12 cellular contexts compared by ENCODE assay signal in genomic region chr11:93000511-93001476, GRCh38. TPM values are rescaled to one million over a fixed set of nuclear protein-coding genes. Genes with fewer than 3 reads are reported as not detected.
DNase-seq lines count a peak whose midpoint lies in the region; TF ChIP-seq lines count a peak whose summit lies in the region.
"Had no signal": no experiment of that assay in that cellular context is flagged by ENCODE, and none has a peak within 500 bp of the region (broad histone marks: within the 10 kb centered on the region; RNA-seq: fewer than 3 reads in every experiment).

No MANE protein-coding gene starts in this region.

- TF ChIP-seq RAD21 in SK-N-SH (IDR thresholded peaks at IDR 0.05; ENCODE audit: low read length): no peak

- H3K36me3 ChIP-seq in SK-N-SH (replicated peaks in 1 of 2; ENCODE audit: control insufficient read depth in 1 of 2, insufficient read depth in 2 of 2, low read length in 1 of 2): no peaks in the 10 kb centered on the region
- no peaks in the 10 kb centered on the region for H3K36me3 ChIP-seq in skeletal muscle satellite cell (ENCODE audit: insufficient read depth, low read length)
- H3K36me3 ChIP-seq: left lung had no signal

- H3K9me3 ChIP-seq in SK-N-SH (no peaks in the 10 kb centered on the region), skeletal muscle satellite cell (replicated peaks; ENCODE audit: low read length) (no peaks in the 10 kb centered on the region)
- H3K9me3 ChIP-seq: psoas muscle had no signal

- peak; percentile 22 to 72; a peak in 2 of 4 replicates for TF ChIP-seq EP300 in SK-N-SH (IDR thresholded peaks at IDR 0.05; ENCODE audit: borderline replicate concordance in 1 of 2, low read depth in 1 of 2, low read length in 1 of 2)

- H3K4me1 ChIP-seq in SK-N-SH (ENCODE audit: control insufficient read depth in 1 of 2, insufficient read depth in 2 of 2, low read depth in 1 of 2, low read length in 1 of 2) (peaks cover 6% of the 10 kb centered on the region in 2 experiments; a peak in 2 of 4 replicates), skeletal muscle satellite cell (ENCODE audit: control insufficient read depth, insufficient read depth, low read length) (peaks cover 27% of the 10 kb centered on the region)
- H3K4me1 ChIP-seq: left lung, psoas muscle had no signal

- no peaks in the 10 kb centered on the region for H3K79me2 ChIP-seq in SK-N-SH (ENCODE audit: insufficient read depth)

- CTCF ChIA-PET in SK-N-SH (lab: Yijun Ruan, JAX): interaction anchor here (1.7 kb wide), 1 partner anchor 59 kb away, joined by 5 read pairs; no protein-coding TSS in a partner anchor

- peak; percentile 89 for DNase-seq in HCEC 1CT
- DNase-seq in SK-N-SH: peak; percentile 50
- DNase-seq in fibroblast of mammary gland (ENCODE audit: low read depth): peak; percentile 79
- DNase-seq in DMS153 (lab: John Stamatoyannopoulos, UW): no peak
- no peak for DNase-seq in CD1c-positive myeloid dendritic cell (ENCODE audit: extremely low spot score)
- DNase-seq in cortex of kidney (lab: John Stamatoyannopoulos, UW): no peak
- DNase-seq: effector memory CD4-positive, alpha-beta T cell; Karpas-422; left lung; psoas muscle had no signal

- POLR2A ChIA-PET in SK-N-SH (lab: Yijun Ruan, JAX): no interaction called here

- peak overlapping the region; percentile 40; the same call in 1 of the 2 replicates for H2AFZ ChIP-seq in SK-N-SH (ENCODE audit: low read depth)

- no peak overlapping the region for H3K4me3 ChIP-seq in SK-N-SH (ENCODE audit: low read depth in 2 of 2, low read length in 1 of 2)
- H3K4me3 ChIP-seq in fibroblast of mammary gland (ENCODE audit: control insufficient read depth, low read depth, low read length): no peak overlapping the region
- H3K4me3 ChIP-seq in skeletal muscle satellite cell (ENCODE audit: low read length): no peak overlapping the region
- H3K4me3 ChIP-seq: left lung, psoas muscle had no signal

- H3K27me3 ChIP-seq in SK-N-SH (ENCODE audit: insufficient read depth) (no peaks in the 10 kb centered on the region), skeletal muscle satellite cell (ENCODE audit: control insufficient read depth, insufficient read depth, low read length) (no peaks in the 10 kb centered on the region)
- H3K27me3 ChIP-seq: left lung had no signal

- H3K9me2 ChIP-seq in SK-N-SH: no peaks in the 10 kb centered on the region

- H3F3A ChIP-seq in SK-N-SH (replicated peaks; ENCODE audit: insufficient read depth): peaks cover 24% of the 10 kb centered on the region

- WGBS in SK-N-SH (ENCODE audit: low lambda C conversion rate): 51% methylated on average over 2 of the region's 2 CpGs

- H3K9ac ChIP-seq in SK-N-SH (peak overlapping the region; percentile 62), skeletal muscle satellite cell (ENCODE audit: low read depth, low read length) (peak overlapping the region; percentile 52)

- no peaks in the 10 kb centered on the region for H4K20me1 ChIP-seq in SK-N-SH (ENCODE audit: insufficient read depth)

- H3K27ac ChIP-seq in SK-N-SH (ENCODE audit: low read depth in 2 of 2, low read length in 1 of 2): peak overlapping the region; percentile 41 to 91; a peak in 3 of 4 replicates
- H3K27ac ChIP-seq: left lung, psoas muscle, VCaP had no signal

- peak overlapping the region; percentile 48 for H3K4me2 ChIP-seq in SK-N-SH
- H3K4me2 ChIP-seq in skeletal muscle satellite cell (ENCODE audit: low read length): peak overlapping the region; percentile 44

- TF ChIP-seq CTCF in SK-N-SH (IDR thresholded peaks at IDR 0.05) (no peak), fibroblast of mammary gland (conservative IDR thresholded peaks at IDR 0.05; ENCODE audit: control insufficient read depth, insufficient read depth, low read depth, low read length) (no peak)

TF ChIP-seq in SK-N-SH, 30 proteins besides CTCF, POLR2A, EP300 and RAD21 (continues in another document):
- TF ChIP-seq FOSL2 (IDR thresholded peaks at IDR 0.05; ENCODE audit: borderline replicate concordance, low read depth) (peak; percentile 89), RXRA (IDR thresholded peaks at IDR 0.05; ENCODE audit: borderline replicate concordance, low read depth) (no peak), CHD2 (IDR thresholded peaks at IDR 0.05; ENCODE audit: low read length, partially characterized antibody) (no peak), TAF1 (IDR thresholded peaks at IDR 0.05; ENCODE audit: borderline replicate concordance, low read depth, low read length) (peak; percentile 48; the same call in 1 of the 2 replicates), JUND (IDR thresholded peaks at IDR 0.05) (peak; percentile 92), REST (IDR thresholded peaks at IDR 0.05; ENCODE audit: low read depth, low read length) (0 out of 2 replicates have a peak, but pooled peaks have one; percentile 26), POLR2AphosphoS5 (IDR thresholded peaks at IDR 0.05; ENCODE audit: low read depth, low read length) (peak; percentile 76; the same call in 1 of the 2 replicates), NRF1 (IDR thresholded peaks at IDR 0.05; ENCODE audit: low read depth, low read length) (no peak), RCOR1 (IDR thresholded peaks at IDR 0.05; ENCODE audit: low read length) (peak; percentile 71; the same call in 1 of the 2 replicates), IRF3 (IDR thresholded peaks at IDR 0.05; ENCODE audit: low read depth, low read length) (no peak), NFIC (IDR thresholded peaks at IDR 0.05; ENCODE audit: borderline replicate concordance) (peak; percentile 21; the same call in 1 of the 2 replicates), MAX (IDR thresholded peaks at IDR 0.05; ENCODE audit: low read depth) (peak; percentile 74), PBX3 (IDR thresholded peaks at IDR 0.05) (peak; percentile 67), YY1 (IDR thresholded peaks at IDR 0.05; ENCODE audit: low read depth) (no peak)

RNA-seq across cellular contexts. Expression of gene MTNR1B, which starts 31.3 kb away (rescaled TPM):
- not detected in 2 replicates for polyA plus RNA-seq in SK-N-SH (2012; rRNA removed)
- polyA plus RNA-seq in SK-N-SH (2012; cell fraction: cytosol; rRNA removed): not detected in 2 replicates
- 0.14 TPM in 1 of 2 replicates, not detected in the other for polyA plus RNA-seq in SK-N-SH (2012; cell fraction: nucleus; rRNA removed)
- total RNA-seq in skeletal muscle satellite cell (2012; rRNA removed): not detected in 2 replicates
- total RNA-seq: left lung, psoas muscle had no signal
- polyA plus RNA-seq: psoas muscle had no signal

Comparison
In these comparisons a context has a peak if more than half of its experiments do, and no peak if none do; other contexts are left out.
1. DNase-seq: peak in HCEC 1CT (single experiment), SK-N-SH (single experiment) and fibroblast of mammary gland (single experiment); none in DMS153 (single experiment), CD1c-positive myeloid dendritic cell (single experiment) and cortex of kidney (single experiment).